Comparison of ENCODE assay signal across 3 cellular contexts in the genomic region with DNA sequence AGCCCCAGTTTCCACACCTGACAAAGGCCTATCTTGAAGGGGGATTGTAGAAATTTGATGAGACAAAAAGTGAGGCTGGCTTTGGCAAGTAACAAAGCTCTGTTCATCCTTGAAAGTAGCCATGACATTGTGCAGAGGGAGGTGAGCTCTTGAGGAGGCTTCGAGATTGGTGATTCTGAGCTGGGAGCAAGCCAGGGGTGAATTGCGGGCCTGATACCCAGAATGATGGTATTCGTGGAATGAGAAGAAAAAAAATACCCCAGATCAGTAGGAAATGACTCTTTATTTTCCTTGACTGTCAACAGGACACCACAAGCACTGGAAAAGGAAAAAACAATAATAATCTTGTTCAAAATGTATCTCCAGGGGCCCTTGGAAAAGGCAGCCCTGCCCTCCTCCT.
TF ChIP-seq lines count a peak whose summit lies in the region.

No MANE protein-coding gene starts in this region.

TF ChIP-seq in IMR-90, 13 proteins besides CTCF, POLR2A, EP300 and RAD21:
- TF ChIP-seq NFE2L2 (IDR thresholded peaks at IDR 0.05; ENCODE audit: low read depth, low read length): no peak
- TF ChIP-seq CEBPB (IDR thresholded peaks at IDR 0.05; ENCODE audit: low read depth, low read length): no peak
- TF ChIP-seq MAFK (IDR thresholded peaks at IDR 0.05; ENCODE audit: low read depth, low read length): no peak
- no peak for TF ChIP-seq ELK1 (IDR thresholded peaks at IDR 0.05; ENCODE audit: borderline replicate concordance, low read depth, low read length)
- no peak for TF ChIP-seq RCOR1 (IDR thresholded peaks at IDR 0.05; ENCODE audit: insufficient replicate concordance, low read length)
- TF ChIP-seq BHLHE40 (IDR thresholded peaks at IDR 0.05; ENCODE audit: low read depth, low read length): no peak
- no peak for TF ChIP-seq RFX5 (IDR thresholded peaks at IDR 0.05; ENCODE audit: low read depth, low read length)
- no peak for TF ChIP-seq FOS (IDR thresholded peaks at IDR 0.05; ENCODE audit: low read depth, low read length)
- no peak for TF ChIP-seq CHD1 (IDR thresholded peaks at IDR 0.05; ENCODE audit: low read depth, low read length)
- no peak for TF ChIP-seq MAZ (IDR thresholded peaks at IDR 0.05; ENCODE audit: borderline replicate concordance, low read depth, low read length)
- TF ChIP-seq SMC3 (IDR thresholded peaks at IDR 0.05; ENCODE audit: low read depth, low read length): no peak
- TF ChIP-seq USF2 (IDR thresholded peaks at IDR 0.05; ENCODE audit: low read depth, low read length): no peak

TF ChIP-seq in H1, 55 proteins besides CTCF, POLR2A, EP300 and RAD21:
- TF ChIP-seq TAF1 (IDR thresholded peaks at IDR 0.05; ENCODE audit: low read depth, low read length) (no peak), CTBP2 (IDR thresholded peaks at IDR 0.05; ENCODE audit: borderline replicate concordance, insufficient read depth, insufficient read length, low read length) (no peak), CBX5 (IDR thresholded peaks at IDR 0.05; ENCODE audit: low read depth, low read length) (no peak), GTF2F1 (IDR thresholded peaks at IDR 0.05; ENCODE audit: borderline replicate concordance, low read depth, low read length) (no peak), FOSL1 (IDR thresholded peaks at IDR 0.05; ENCODE audit: insufficient read depth, low read depth, low read length) (no peak), NANOG (IDR thresholded peaks at IDR 0.05; ENCODE audit: insufficient read depth, low read depth, low read length, poor library complexity, severe bottlenecking) (no peak), CEBPB (IDR thresholded peaks at IDR 0.05; ENCODE audit: low read depth, low read length) (no peak)

TF ChIP-seq in neural cell, 6 proteins besides CTCF, POLR2A, EP300 and RAD21:
- TF ChIP-seq POLR2AphosphoS5 (IDR thresholded peaks at IDR 0.05): no peak
- TF ChIP-seq TAF1 (IDR thresholded peaks at IDR 0.05; ENCODE audit: low read depth): no peak
- TF ChIP-seq SMC3 (conservative IDR thresholded peaks at IDR 0.05; ENCODE audit: poor library complexity): no peak
- no peak for TF ChIP-seq MXI1 (conservative IDR thresholded peaks at IDR 0.05; ENCODE audit: poor library complexity, severe bottlenecking)
- TF ChIP-seq REST (IDR thresholded peaks at IDR 0.05; ENCODE audit: borderline replicate concordance): no peak
- no peak for TF ChIP-seq EZH2 (IDR thresholded peaks at IDR 0.05; ENCODE audit: borderline replicate concordance, insufficient read depth, low read length, poor library complexity, severe bottlenecking)
